In genomic region chr9:107426126-107426525, GRCh38 we compare ENCODE assay signal across 9 cellular contexts.
"Had no signal": no experiment of that assay in that cellular context is flagged by ENCODE, and none has a peak within 500 bp of the region (broad histone marks: within the 10 kb centered on the region; RNA-seq: fewer than 3 reads in every experiment).

No MANE protein-coding gene starts in this region.

- H3K27ac ChIP-seq: GM23248, HL-60 had no signal

- H3K4me3 ChIP-seq: GM23248, K562 had no signal

- FAIRE-seq: H54, HepG2, K562 had no signal

- DNase-seq: GM23248, GOT3, H9, HCEC 1CT, KG1 had no signal

- H3K9ac ChIP-seq: GM23248 had no signal
